ENCODE assay signal across 8 cellular contexts in genomic region chr9:121686930-121687541, GRCh38. TPM values are rescaled to one million over a fixed set of nuclear protein-coding genes. Genes with fewer than 3 reads are reported as not detected.
DNase-seq lines count a peak whose midpoint lies in the region; ATAC-seq and TF ChIP-seq lines count a peak whose summit lies in the region.

No MANE protein-coding gene starts in this region.

- WGBS in mesenchymal stem cell = 47% methylated on average over 3 of the region's 3 CpGs

- H2AFZ ChIP-seq in GM23338 (no peak overlapping the region), mesenchymal stem cell (ENCODE audit: low read depth, low read length) (no peak overlapping the region)

- ATAC-seq in GM23338 = peak; percentile 71
- ATAC-seq in GM21737 (IDR thresholded peaks at IDR 0.05; ENCODE audit: unreplicated experiment) = no peak

- DNase-seq in GM23338 (ENCODE audit: low spot score) (peak; percentile 88), NCI-H2029 (lab: John Stamatoyannopoulos, UW) (peak; percentile 56), mesenchymal stem cell (peak; percentile 66)
- DNase-seq in activated CD4-positive, alpha-beta T cell treated with anti-CD3 and anti-CD28 coated beads for 48 hours = peak; percentile 81
- DNase-seq in effector memory CD4-positive, alpha-beta T cell = peak in 2 of 3 donors; percentile 5 to 17
- peak; percentile 7 to 27 for DNase-seq in stimulated activated CD8-positive, alpha-beta memory T cell treated with anti-CD3 and anti-CD28 coated beads, Interleukin-7, amount 100 ng/mL, for 4 hours (ENCODE audit: low read depth in 2 of 2)

- H3K79me1 ChIP-seq in mesenchymal stem cell (replicated peaks; ENCODE audit: low read length, poor library complexity, severe bottlenecking) = peaks cover 5% of the 10 kb centered on the region

- H3K27ac ChIP-seq in DOHH2 (ENCODE audit: low read depth, low read length) = no peak overlapping the region
- H3K27ac ChIP-seq in GM23338 (ENCODE audit: low read depth) = no peak overlapping the region
- no peak overlapping the region for H3K27ac ChIP-seq in effector memory CD4-positive, alpha-beta T cell (ENCODE audit: insufficient read depth, low read length, poor library complexity, severe bottlenecking)
- no peak overlapping the region for H3K27ac ChIP-seq in mesenchymal stem cell (ENCODE audit: low read length, poor library complexity, severe bottlenecking)

- no peak overlapping the region for H2BK120ac ChIP-seq in mesenchymal stem cell (ENCODE audit: low read depth, low read length)

- no peak overlapping the region for H3K4me3 ChIP-seq in DOHH2 (ENCODE audit: low read length)
- H3K4me3 ChIP-seq in GM23338 = no peak overlapping the region
- H3K4me3 ChIP-seq in effector memory CD4-positive, alpha-beta T cell (ENCODE audit: insufficient read depth, low read depth, low read length, poor library complexity, severe bottlenecking) = no peak overlapping the region
- H3K4me3 ChIP-seq in mesenchymal stem cell (ENCODE audit: insufficient read depth in 1 of 2, low read depth in 1 of 2, low read length in 2 of 2) = no peak overlapping the region

- no peak overlapping the region for H2AK5ac ChIP-seq in mesenchymal stem cell (ENCODE audit: low read length, severe bottlenecking)

- H3F3A ChIP-seq in DOHH2 (ENCODE audit: control insufficient read depth, insufficient read depth) (no peaks in the 10 kb centered on the region), GM23338 (replicated peaks; ENCODE audit: low read depth) (no peaks in the 10 kb centered on the region)

- H4K8ac ChIP-seq in mesenchymal stem cell (ENCODE audit: low read length) = no peak overlapping the region

- peaks cover 6% of the 10 kb centered on the region; the same call in 1 of the 2 replicates for H3K27me3 ChIP-seq in DOHH2 (ENCODE audit: control insufficient read depth, low read length)
- no peaks in the 10 kb centered on the region for H3K27me3 ChIP-seq in GM23338 (ENCODE audit: insufficient read depth)
- peaks cover 3% of the 10 kb centered on the region for H3K27me3 ChIP-seq in effector memory CD4-positive, alpha-beta T cell (replicated peaks; ENCODE audit: control insufficient read depth, insufficient read depth, low read length, poor library complexity, severe bottlenecking)
- H3K27me3 ChIP-seq in mesenchymal stem cell (ENCODE audit: control insufficient read depth in 1 of 2, insufficient read depth in 1 of 2, low read length in 2 of 2) = peaks cover 0 to 50% of the 10 kb centered on the region in 2 experiments

- no peaks in the 10 kb centered on the region for H3K9me2 ChIP-seq in DOHH2 (replicated peaks; ENCODE audit: control insufficient read depth, low read length)
- H3K9me2 ChIP-seq in GM23338 (ENCODE audit: insufficient read depth) = no peaks in the 10 kb centered on the region

- H2BK12ac ChIP-seq in mesenchymal stem cell (ENCODE audit: low read length in 2 of 2) = no peak overlapping the region

- H3K27ac Mint-ChIP-seq in GM23338 = no peak overlapping the region

- H3K9me3 ChIP-seq in DOHH2 (ENCODE audit: control insufficient read depth, insufficient read depth, low read length) = no peaks in the 10 kb centered on the region
- H3K9me3 ChIP-seq in effector memory CD4-positive, alpha-beta T cell (ENCODE audit: control insufficient read depth, low read length) = no peaks in the 10 kb centered on the region
- no peaks in the 10 kb centered on the region for H3K9me3 ChIP-seq in mesenchymal stem cell (ENCODE audit: control insufficient read depth, low read length)

- H2BK15ac ChIP-seq in mesenchymal stem cell (ENCODE audit: low read depth, poor library complexity, severe bottlenecking) = no peak overlapping the region

- H3K79me2 ChIP-seq in DOHH2 (ENCODE audit: control insufficient read depth, low read length) (no peaks in the 10 kb centered on the region), GM23338 (replicated peaks; ENCODE audit: insufficient read depth) (no peaks in the 10 kb centered on the region)

- H3K4ac ChIP-seq in mesenchymal stem cell (ENCODE audit: low read depth in 1 of 2, low read length in 2 of 2) = no peak overlapping the region

- no peak overlapping the region for H3K4me3 Mint-ChIP-seq in GM23338

- no peak overlapping the region for H3K18ac ChIP-seq in mesenchymal stem cell (ENCODE audit: low read depth in 1 of 2, low read length in 2 of 2)

- H4K20me1 ChIP-seq in DOHH2 (ENCODE audit: control insufficient read depth, insufficient read depth, low read depth, low read length) (no peaks in the 10 kb centered on the region), GM23338 (replicated peaks; ENCODE audit: insufficient read depth) (peaks cover 10% of the 10 kb centered on the region)

- H3K23ac ChIP-seq in mesenchymal stem cell (ENCODE audit: low read length in 2 of 2) = no peak overlapping the region

- H4K91ac ChIP-seq in mesenchymal stem cell (ENCODE audit: low read length) = no peak overlapping the region

- TF ChIP-seq CTCF in DOHH2 (IDR thresholded peaks at IDR 0.05; ENCODE audit: low read depth, low read length, poor library complexity, severe bottlenecking) (peak; percentile 96), GM23338 (conservative IDR thresholded peaks at IDR 0.05; ENCODE audit: low read depth in 2 of 2) (peak; percentile 87 to 93)

- H3K9me3 Mint-ChIP-seq in GM23338 = no peaks in the 10 kb centered on the region; the same call in 2 of the 3 replicates

- H3K4me1 Mint-ChIP-seq in GM23338 = peaks cover 41% of the 10 kb centered on the region

- no peaks in the 10 kb centered on the region for H3K27me3 Mint-ChIP-seq in GM23338 (ENCODE audit: insufficient read depth, low read depth, poor library complexity)

- peaks cover 5% of the 10 kb centered on the region; the same call in 1 of the 3 replicates for H3K36me3 Mint-ChIP-seq in GM23338 (ENCODE audit: low read depth)

- no peak overlapping the region for H2BK5ac ChIP-seq in mesenchymal stem cell (ENCODE audit: low read depth, low read length, poor library complexity, severe bottlenecking)

- H3K4me1 ChIP-seq in DOHH2 (ENCODE audit: control insufficient read depth, low read length) (peaks cover 3% of the 10 kb centered on the region; the same call in 1 of the 2 replicates), GM23338 (ENCODE audit: insufficient read depth) (peaks cover 10% of the 10 kb centered on the region; the same call in 1 of the 2 replicates), mesenchymal stem cell (ENCODE audit: control insufficient read depth, insufficient read depth, low read depth, low read length) (peaks cover 7% of the 10 kb centered on the region)
- no peaks in the 10 kb centered on the region for H3K4me1 ChIP-seq in effector memory CD4-positive, alpha-beta T cell (ENCODE audit: control insufficient read depth, insufficient read depth, low read length, poor library complexity, severe bottlenecking)

- H3K36me3 ChIP-seq in DOHH2 (ENCODE audit: control insufficient read depth, low read length) (no peaks in the 10 kb centered on the region), GM23338 (ENCODE audit: insufficient read depth) (no peaks in the 10 kb centered on the region), mesenchymal stem cell (ENCODE audit: control insufficient read depth in 1 of 2, insufficient read depth in 2 of 2, low read depth in 1 of 2, low read length in 2 of 2) (peaks cover 0 to 28% of the 10 kb centered on the region in 2 experiments)
- H3K36me3 ChIP-seq in effector memory CD4-positive, alpha-beta T cell (ENCODE audit: control insufficient read depth, insufficient read depth, low read length) = no peaks in the 10 kb centered on the region

- H3K9ac ChIP-seq in mesenchymal stem cell (ENCODE audit: low read length) = no peak overlapping the region

- H3K14ac ChIP-seq in mesenchymal stem cell (ENCODE audit: low read length in 2 of 2) = no peak overlapping the region

- H3K4me2 ChIP-seq in DOHH2 (ENCODE audit: low read length) = no peak overlapping the region
- H3K4me2 ChIP-seq in GM23338 = no peak overlapping the region
- no peak overlapping the region for H3K4me2 ChIP-seq in mesenchymal stem cell (ENCODE audit: low read length, poor library complexity, severe bottlenecking)

TF ChIP-seq in GM23338, 12 proteins besides CTCF, POLR2A, EP300 and RAD21 (continues in another document):
- TF ChIP-seq EZH2 (IDR thresholded peaks at IDR 0.05; ENCODE audit: low read depth, unreplicated experiment) = no peak

RNA-seq across cellular contexts. Expression of gene DAB2IP, which starts 35.6 kb away (rescaled TPM):
- total RNA-seq in GM23338 (2014; rRNA removed; shearing (Covaris generic)) = 35.1 and 42.8 TPM in 2 replicates
- polyA plus RNA-seq in GM23338 (2016; fragmentation: Nextera tagmentation; extraction: Ambion mirVana) = 8.9 and 11.4 TPM in 2 replicates
- 13.7 TPM for polyA plus RNA-seq in mesenchymal stem cell (2013, experiment 1 of 2)
- 12.0 TPM for polyA plus RNA-seq in mesenchymal stem cell (2013, experiment 2 of 2)

Comparison
In these comparisons a context has a peak if more than half of its experiments do, and no peak if none do; other contexts are left out.
1. DNase-seq: peak in every context shown above with its lines; median percentile 88 in GM23338; 81 in activated CD4-positive, alpha-beta T cell treated with anti-CD3 and anti-CD28 coated beads for 48 hours; 66 in mesenchymal stem cell; 56 in NCI-H2029; 17 in stimulated activated CD8-positive, alpha-beta memory T cell treated with anti-CD3 and anti-CD28 coated beads, Interleukin-7, amount 100 ng/mL, for 4 hours; 11 in effector memory CD4-positive, alpha-beta T cell.